In the genomic region with DNA sequence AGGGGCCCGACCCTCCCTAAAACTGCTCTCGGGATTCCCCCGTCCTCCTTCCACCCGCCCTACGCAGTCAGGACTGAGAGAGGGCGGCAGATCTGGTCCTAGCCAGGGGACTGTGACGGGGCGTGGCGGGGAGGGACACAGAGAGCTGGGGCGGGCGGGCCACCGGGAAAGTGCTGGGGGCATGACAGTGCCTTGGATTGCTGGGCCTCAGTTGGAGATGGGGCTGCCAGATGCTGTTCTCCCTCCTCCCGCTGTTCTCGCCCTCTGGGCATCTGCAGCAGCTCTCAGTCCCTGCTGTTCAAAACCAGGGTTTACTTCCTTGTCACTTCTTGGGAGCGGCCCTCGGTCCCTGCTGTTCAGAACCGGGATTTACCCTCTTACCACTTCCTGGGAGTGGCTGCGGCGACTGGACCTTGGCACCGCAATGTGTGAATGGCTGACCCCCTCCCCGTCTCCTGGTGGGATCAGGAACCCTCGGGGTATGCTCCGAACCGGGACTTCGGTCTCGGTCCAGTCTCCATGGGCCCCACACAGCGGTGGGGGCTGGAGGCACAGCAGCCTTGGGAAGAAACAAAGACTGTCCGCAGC, we compare ENCODE assay signal across 8 cellular contexts. TPM values are rescaled to one million over a fixed set of nuclear protein-coding genes. Genes with fewer than 3 reads are reported as not detected.
DNase-seq lines count a peak whose midpoint lies in the region; ATAC-seq and TF ChIP-seq lines count a peak whose summit lies in the region.

No MANE protein-coding gene starts in this region.

- no TSS peak for BruUV-seq in mammary epithelial cell (replicated peaks; lab: Mats Ljungman, UMichigan)

- DNase-seq in AG10803 (ENCODE audit: low read depth), result peak; percentile 60
- no peak for DNase-seq in HFF-Myc (ENCODE audit: extremely low read depth, low read depth)
- no peak for DNase-seq in mammary epithelial cell
- DNase-seq in kidney tubule cell (ENCODE audit: low spot score), result peak; percentile 70

- no peaks in the 10 kb centered on the region for H3K79me2 ChIP-seq in mammary epithelial cell (ENCODE audit: insufficient read depth, low read length)

- H3K4me3 ChIP-seq in AG10803 (ENCODE audit: low read length), result peak overlapping the region; percentile 69
- peak overlapping the region; percentile 59 for H3K4me3 ChIP-seq in HFF-Myc (replicated peaks; ENCODE audit: low read depth, low read length)
- no peak overlapping the region for H3K4me3 ChIP-seq in mammary epithelial cell (replicated peaks in 1 of 3; ENCODE audit: insufficient read depth in 1 of 3, low read depth in 2 of 3, low read length in 3 of 3)
- peak overlapping the region; percentile 13 to 73 for H3K4me3 ChIP-seq in stomach smooth muscle (ENCODE audit: low read length in 2 of 2)

- WGBS in mammary epithelial cell (ENCODE audit: low coverage, missing lambda C conversion rate), result 12% methylated on average over 18 of the region's 28 CpGs

- no peaks in the 10 kb centered on the region for H4K20me1 ChIP-seq in mammary epithelial cell (ENCODE audit: insufficient read depth, low read length)

- H3K4me1 ChIP-seq in mammary epithelial cell (ENCODE audit: insufficient read depth, low read length), result peaks cover 20% of the 10 kb centered on the region
- H3K4me1 ChIP-seq in stomach smooth muscle (ENCODE audit: control insufficient read depth, insufficient read depth, low read length), result peaks cover 38% of the 10 kb centered on the region

- H3K27me3 ChIP-seq in mammary epithelial cell (ENCODE audit: insufficient read depth, low read length) (peaks cover 15% of the 10 kb centered on the region), stomach smooth muscle (ENCODE audit: control insufficient read depth in 1 of 2, insufficient read depth in 2 of 2, low read length in 2 of 2) (peaks cover 28 to 33% of the 10 kb centered on the region in 2 donors)

- TF ChIP-seq CTCF in AG10803 (conservative IDR thresholded peaks at IDR 0.05; ENCODE audit: low read length), result peak; percentile 37
- TF ChIP-seq CTCF in HFF-Myc (IDR thresholded peaks at IDR 0.05; ENCODE audit: low read depth, low read length, missing control alignments), result no peak
- no peak for TF ChIP-seq CTCF in mammary epithelial cell (conservative IDR thresholded peaks at IDR 0.05 in 1 of 2, IDR thresholded peaks at IDR 0.05 in 1 of 2; ENCODE audit: extremely low read depth in 1 of 2, insufficient read depth in 1 of 2, low read depth in 1 of 2, low read length in 2 of 2)

- H3K9ac ChIP-seq in mammary epithelial cell (ENCODE audit: insufficient read depth, low read length) (no peak overlapping the region), stomach smooth muscle (ENCODE audit: low read length in 2 of 2) (peak overlapping the region in 1 of 2 donors; percentile 36)

- intact Hi-C loops in mammary epithelial cell (cut with micrococcal nuclease), result no loop called here

- H2AFZ ChIP-seq in mammary epithelial cell (ENCODE audit: low read depth, low read length), result peak overlapping the region; percentile 61

- in situ Hi-C loops in mammary epithelial cell (cut with MboI; ENCODE audit: low sequenced_read_pairs in 2 of 2), result loop anchor here in 1 of 2 donors (10.0 kb wide), 1 partner anchor 324 kb away; no protein-coding TSS in a partner anchor

- no peak overlapping the region for H3K27ac ChIP-seq in mammary epithelial cell (ENCODE audit: insufficient read depth, low read depth, low read length)
- no peak overlapping the region for H3K27ac ChIP-seq in stomach smooth muscle (ENCODE audit: low read length)

- H3K9me3 ChIP-seq in mammary epithelial cell (replicated peaks; ENCODE audit: insufficient read depth, low read length) (no peaks in the 10 kb centered on the region), stomach smooth muscle (ENCODE audit: control insufficient read depth in 2 of 2, low read length in 2 of 2) (no peaks in the 10 kb centered on the region)

- dilution Hi-C loops in mammary epithelial cell (cut with HindIII; ENCODE audit: low sequenced_read_pairs), result no loop called here

- CTCF ChIA-PET in mammary epithelial cell (lab: Charles Lee; ENCODE audit: low non-redundant PET), result no interaction called here

- peak overlapping the region; percentile 41 for H3K4me2 ChIP-seq in mammary epithelial cell (ENCODE audit: insufficient read depth, low read depth, low read length)

- ATAC-seq in HG02798 (IDR thresholded peaks at IDR 0.05; ENCODE audit: poor library complexity, unreplicated experiment), result no peak
- ATAC-seq in HG03196 (IDR thresholded peaks at IDR 0.05; ENCODE audit: unreplicated experiment), result no peak
- no peak for ATAC-seq in GM21423 (IDR thresholded peaks at IDR 0.05; ENCODE audit: unreplicated experiment)

- H3K36me3 ChIP-seq in mammary epithelial cell (ENCODE audit: insufficient read depth, low read length) (no peaks in the 10 kb centered on the region), stomach smooth muscle (ENCODE audit: control insufficient read depth in 2 of 2, insufficient read depth in 2 of 2, low read length in 2 of 2) (no peaks in the 10 kb centered on the region)

RNA-seq across cellular contexts. Expression of a gene that starts 1.8 kb away (rescaled TPM):
- 1 to 10 TPM in 1 of 2 donors, under 1 TPM in 1; 0.28 to 1.2 TPM for total RNA-seq in mammary epithelial cell
- 1.6 TPM for polyA plus RNA-seq in mammary epithelial cell
- polyA minus RNA-seq in mammary epithelial cell, result 2.6 TPM

RNA-seq across cellular contexts. Expression of a gene that starts 20.5 kb away (rescaled TPM):
- 100 to 1,000 TPM in 1 of 2 donors, 10 to 100 TPM in 1; 40.2 to 209 TPM for total RNA-seq in mammary epithelial cell
- 206 TPM for polyA plus RNA-seq in mammary epithelial cell
- polyA minus RNA-seq in mammary epithelial cell, result 147 TPM

RNA-seq across cellular contexts. Expression of a gene that starts 36.9 kb away (rescaled TPM):
- 1 to 10 TPM; 1.1 to 1.3 TPM for total RNA-seq in mammary epithelial cell
- polyA plus RNA-seq in mammary epithelial cell, result 0.91 TPM
- polyA minus RNA-seq in mammary epithelial cell, result 2.1 TPM

RNA-seq across cellular contexts. Expression of a gene that starts 51.8 kb away (rescaled TPM):
- 10 to 100 TPM; 64.2 to 89.0 TPM for total RNA-seq in mammary epithelial cell
- 26.5 TPM for polyA plus RNA-seq in mammary epithelial cell
- polyA minus RNA-seq in mammary epithelial cell, result 18.8 TPM

Comparison
In these comparisons a context has a peak if more than half of its experiments do, and no peak if none do; other contexts are left out.
1. DNase-seq: peak in AG10803 (single experiment) and kidney tubule cell (single experiment); none in HFF-Myc (single experiment) and mammary epithelial cell (single experiment).
2. H3K4me3 ChIP-seq: peak in AG10803 (single experiment), HFF-Myc (single experiment) and stomach smooth muscle (2 of 2); none in mammary epithelial cell (0 of 3).